8 cellular contexts compared by ENCODE assay signal in genomic region chr9:112037281-112038016, GRCh38.
A peak's percentile ranks its signal among the peaks of the same experiment; 100 is the strongest.
DNase-seq lines count a peak whose midpoint lies in the region; ATAC-seq and TF ChIP-seq lines count a peak whose summit lies in the region.

No MANE protein-coding gene starts in this region.

- TF ChIP-seq CTCF in Panc1 (IDR thresholded peaks at IDR 0.05), result no peak

- in situ Hi-C loops in Panc1 (cut with HindIII; ENCODE audit: low pct_unique_long_range_greater_than_20kb, low sequenced_read_pairs), result no loop called here

- CTCF ChIA-PET in Panc1 (lab: Charles Lee), result no interaction called here

- no peak for ATAC-seq in Panc1

- H3K4me3 ChIP-seq in Panc1 (ENCODE audit: low read depth in 2 of 2, low read length in 2 of 2) (no peak overlapping the region), skeletal muscle cell (ENCODE audit: low read depth, low read length) (no peak overlapping the region)

- no peaks in the 10 kb centered on the region for H3K27me3 ChIP-seq in Panc1 (ENCODE audit: control insufficient read depth, insufficient read depth, low read length)

- no peaks in the 10 kb centered on the region for H3K36me3 ChIP-seq in Panc1 (ENCODE audit: control insufficient read depth, insufficient read depth, low read length)

- BruUV-seq in Panc1 (replicated peaks; lab: Mats Ljungman, UMichigan), result no TSS peak

- H3K4me1 ChIP-seq in Panc1 (ENCODE audit: control insufficient read depth, insufficient read depth, low read length), result peaks cover 19% of the 10 kb centered on the region

- POLR2A ChIA-PET in Panc1 (lab: Charles Lee), result no interaction called here

- intact Hi-C loops in Panc1 (cut with micrococcal nuclease; ENCODE audit: unreplicated experiment), result no loop called here

- peak overlapping the region; percentile 88 for H3K27ac ChIP-seq in Panc1 (ENCODE audit: low read length)

- no peaks in the 10 kb centered on the region for H3K9me3 ChIP-seq in Panc1 (ENCODE audit: control insufficient read depth, insufficient read depth, low read depth, low read length)

- DNase-seq in GM03348 (ENCODE audit: low spot score) (peak; percentile 51), HCEC 1CT (peak; percentile 82), Panc1 (ENCODE audit: low read depth, low spot score) (no peak), skeletal muscle cell (ENCODE audit: low read depth) (peak; percentile 79), DMS 273 treated with DMSO at 0.1 percent for 48 hours (lab: John Stamatoyannopoulos, UW) (no peak), NCI-H1417 (lab: John Stamatoyannopoulos, UW) (no peak), superior temporal gyrus (ENCODE audit: extremely low spot score) (no peak)
- DNase-seq in activated naive CD4-positive, alpha-beta T cell treated with anti-CD3 and anti-CD28 coated beads, Interleukin-2, amount 50 U/mL, for 16 hours, result peak; percentile 41

Comparison
In these comparisons a context has a peak if more than half of its experiments do, and no peak if none do; other contexts are left out.
1. DNase-seq: peak in GM03348 (single experiment), HCEC 1CT (single experiment), activated naive CD4-positive, alpha-beta T cell treated with anti-CD3 and anti-CD28 coated beads, Interleukin-2, amount 50 U/mL, for 16 hours (single experiment) and skeletal muscle cell (single experiment); none in Panc1 (single experiment), DMS 273 treated with DMSO at 0.1 percent for 48 hours (single experiment), NCI-H1417 (0 of 3) and superior temporal gyrus (single experiment).